11 cellular contexts compared by ENCODE assay signal in genomic region chr20:37294262-37294981, GRCh38. TPM values are rescaled to one million over a fixed set of nuclear protein-coding genes. Genes with fewer than 3 reads are reported as not detected.
DNase-seq lines count a peak whose midpoint lies in the region; FAIRE-seq and TF ChIP-seq lines count a peak whose summit lies in the region.
"Had no signal": no experiment of that assay in that cellular context is flagged by ENCODE, and none has a peak within 500 bp of the region (broad histone marks: within the 10 kb centered on the region; RNA-seq: fewer than 3 reads in every experiment).

No MANE protein-coding gene starts in this region.

- peaks cover under 1 to 56% (median 37%) of the 10 kb centered on the region in 11 experiments; a peak in 17 of 22 replicates for H4K20me1 ChIP-seq in BLaER1 treated with 17β-estradiol and CSF1 and Interleukin-3, amounts not matched to agents 10 nM and 100 nM
- peaks cover 2% of the 10 kb centered on the region for H4K20me1 ChIP-seq in endothelial cell of umbilical vein (replicated peaks; ENCODE audit: control insufficient read depth, extremely low read depth, insufficient read depth, low read length)

- peaks cover 31 to 85% (median 51%) of the 10 kb centered on the region in 10 experiments for H3K4me1 ChIP-seq in BLaER1 treated with 17β-estradiol and CSF1 and Interleukin-3, amounts not matched to agents 10 nM and 100 nM
- H3K4me1 ChIP-seq in endothelial cell of umbilical vein (ENCODE audit: control insufficient read depth, extremely low read depth, insufficient read depth, low read length), result peaks cover 39% of the 10 kb centered on the region

- peak overlapping the region in 6 of 11 experiments; percentile 19 to 78 (median 61); a peak in 11 of 22 replicates for H3K27ac ChIP-seq in BLaER1 treated with 17β-estradiol and CSF1 and Interleukin-3, amounts not matched to agents 10 nM and 100 nM
- peak overlapping the region; percentile 14 for H3K27ac ChIP-seq in endothelial cell of umbilical vein (ENCODE audit: insufficient read depth, low read depth, low read length)

- H2AFZ ChIP-seq in endothelial cell of umbilical vein (ENCODE audit: low read depth, low read length), result no peak overlapping the region

- H3K4me3 ChIP-seq in BLaER1 treated with 17β-estradiol and CSF1 and Interleukin-3, amounts not matched to agents 10 nM and 100 nM, result no peak overlapping the region
- H3K4me3 ChIP-seq in endothelial cell of umbilical vein (replicated peaks in 1 of 3; ENCODE audit: insufficient read depth in 1 of 3, low read depth in 1 of 3, low read length in 3 of 3), result no peak overlapping the region
- H3K4me3 ChIP-seq: pancreas had no signal

- no peaks in the 10 kb centered on the region for H3K27me3 Mint-ChIP-seq in osteocyte (ENCODE audit: unreplicated experiment)

- H3K9ac ChIP-seq in BLaER1 treated with 17β-estradiol and CSF1 and Interleukin-3, amounts not matched to agents 10 nM and 100 nM, result peak overlapping the region in 4 of 11 experiments; percentile 0 to 69 (median 32); a peak in 4 of 22 replicates
- no peak overlapping the region for H3K9ac ChIP-seq in endothelial cell of umbilical vein (replicated peaks; ENCODE audit: extremely low read depth, insufficient read depth, low read length)

- TF ChIP-seq POLR2A in endothelial cell of umbilical vein (IDR thresholded peaks at IDR 0.05; ENCODE audit: low read depth, low read length), result no peak

- H3K9me1 ChIP-seq in endothelial cell of umbilical vein (replicated peaks; ENCODE audit: control insufficient read depth, extremely low read depth, insufficient read depth, low read length), result no peaks in the 10 kb centered on the region

- intact Hi-C loops in endothelial cell of umbilical vein (cut with micrococcal nuclease), result no loop called here

- no peaks in the 10 kb centered on the region for H3K27me3 ChIP-seq in BLaER1 treated with 17β-estradiol and CSF1 and Interleukin-3, amounts not matched to agents 10 nM and 100 nM
- H3K27me3 ChIP-seq in endothelial cell of umbilical vein (ENCODE audit: control insufficient read depth in 2 of 2, insufficient read depth in 2 of 2, low read length in 2 of 2), result no peaks in the 10 kb centered on the region
- H3K27me3 ChIP-seq: pancreas had no signal

- H3K36me3 ChIP-seq in BLaER1 treated with 17β-estradiol and CSF1 and Interleukin-3, amounts not matched to agents 10 nM and 100 nM, result peaks cover 22 to 62% (median 53%) of the 10 kb centered on the region in 11 experiments; a peak in 21 of 22 replicates
- H3K36me3 ChIP-seq in endothelial cell of umbilical vein (ENCODE audit: control insufficient read depth in 2 of 2, extremely low read depth in 1 of 2, insufficient read depth in 2 of 2, low read length in 2 of 2), result no peaks in the 10 kb centered on the region

- BruUV-seq in endothelial cell of umbilical vein (replicated peaks; lab: Mats Ljungman, UMichigan), result TSS peak; percentile 19

- dilution Hi-C loops in endothelial cell of umbilical vein (cut with MboI; ENCODE audit: extremely low pct_ligation_motif_present, low sequenced_read_pairs), result no loop called here

- H3K27ac Mint-ChIP-seq in osteocyte (ENCODE audit: unreplicated experiment), result peak overlapping the region; percentile 69

- DNase-seq in NOMO-1 treated with DMSO at 0.1 percent for 48 hours (lab: John Stamatoyannopoulos, UW; ENCODE audit: unreplicated experiment) (peak; percentile 65), endothelial cell of umbilical vein (ENCODE audit: low read depth, low spot score) (no peak), osteocyte (ENCODE audit: extremely low spot score, unreplicated experiment) (no peak), GM20000 (ENCODE audit: low spot score) (no peak), GM10248 (ENCODE audit: extremely low spot score) (no peak), hepatic stellate cell (ENCODE audit: low spot score) (no peak), activated T-cell treated with anti-CD3 and anti-CD28 coated beads for 4 hours (no peak)
- DNase-seq: NCI-H1436, pancreas had no signal

- H3K79me2 ChIP-seq in endothelial cell of umbilical vein (ENCODE audit: control insufficient read depth, insufficient read depth, low read length), result peaks cover 64% of the 10 kb centered on the region

- POLR2A ChIA-PET in endothelial cell of umbilical vein (lab: Charles Lee) (no interaction called here), GM10248 (lab: Yijun Ruan, JAX) (interaction anchor here (1.0 kb wide), 1 partner anchor 11 kb away, joined by 3 read pairs; no protein-coding TSS in a partner anchor)

- H3K4me3 Mint-ChIP-seq in osteocyte (ENCODE audit: unreplicated experiment), result no peak overlapping the region

- H3K4me2 ChIP-seq in BLaER1 treated with 17β-estradiol and CSF1 and Interleukin-3, amounts not matched to agents 10 nM and 100 nM, result peak overlapping the region in 5 of 11 experiments; percentile 10 to 100 (median 58); a peak in 9 of 22 replicates
- peak overlapping the region; percentile 34 for H3K4me2 ChIP-seq in endothelial cell of umbilical vein (ENCODE audit: insufficient read depth, low read length)

- no peak for FAIRE-seq in endothelial cell of umbilical vein (lab: Jason Lieb, UNC)
- FAIRE-seq: pancreas had no signal

- peaks cover 0 to 26% (median 23%) of the 10 kb centered on the region in 11 experiments; a peak in 18 of 22 replicates for H3K9me3 ChIP-seq in BLaER1 treated with 17β-estradiol and CSF1 and Interleukin-3, amounts not matched to agents 10 nM and 100 nM (replicated peaks in 1 of 11)
- H3K9me3 ChIP-seq in endothelial cell of umbilical vein (replicated peaks; ENCODE audit: control insufficient read depth, insufficient read depth, low read length), result no peaks in the 10 kb centered on the region
- H3K9me3 ChIP-seq: pancreas had no signal

- TF ChIP-seq CTCF in endothelial cell of umbilical vein (IDR thresholded peaks at IDR 0.05; ENCODE audit: extremely low read depth in 1 of 2, insufficient read depth in 1 of 2, low read depth in 1 of 2, low read length in 2 of 2) (no peak), osteocyte (IDR thresholded peaks at IDR 0.05) (no peak), GM20000 (IDR thresholded peaks at IDR 0.05; ENCODE audit: extremely low read depth, missing control alignments) (no peak), GM10248 (IDR thresholded peaks at IDR 0.05; ENCODE audit: control extremely low read depth, extremely low read depth, low read depth, missing control alignments) (no peak)

- CTCF ChIA-PET in endothelial cell of umbilical vein (lab: Charles Lee) (interaction anchor here (0.6 to 1.4 kb wide), 5 partner anchors 18 to 89 kb away, joined by 3 to 4 read pairs (median 3); no protein-coding TSS in a partner anchor), GM10248 (lab: Yijun Ruan, JAX) (interaction anchor here (1.2 to 1.6 kb wide), 3 partner anchors 9 to 27 kb away, joined by 3 to 4 read pairs (median 3); no protein-coding TSS in a partner anchor)

- peaks cover 36% of the 10 kb centered on the region for H3K4me1 Mint-ChIP-seq in osteocyte (ENCODE audit: unreplicated experiment)

- H3K9me3 Mint-ChIP-seq in osteocyte (ENCODE audit: unreplicated experiment), result peaks cover 5% of the 10 kb centered on the region

- peaks cover 18% of the 10 kb centered on the region for H3K36me3 Mint-ChIP-seq in osteocyte (ENCODE audit: unreplicated experiment)

TF ChIP-seq in endothelial cell of umbilical vein, 7 proteins besides CTCF, POLR2A, EP300 and RAD21:
- TF ChIP-seq MAX (IDR thresholded peaks at IDR 0.05; ENCODE audit: insufficient read depth, insufficient read length), result no peak
- no peak for TF ChIP-seq POLR2AphosphoS5 (IDR thresholded peaks at IDR 0.05; ENCODE audit: insufficient read depth, low read depth, low read length)
- no peak for TF ChIP-seq GATA2 (IDR thresholded peaks at IDR 0.05; ENCODE audit: insufficient read depth, insufficient read length, low read depth, low read length)

RNA-seq across cellular contexts. Expression of gene MANBAL, which starts 5.0 kb away (rescaled TPM):
- total RNA-seq in endothelial cell of umbilical vein, result 32.3 and 34.6 TPM in 2 replicates
- polyA plus RNA-seq in endothelial cell of umbilical vein, result 104 and 115 TPM in 2 replicates
- 76.2 and 86.7 TPM in 2 replicates for polyA plus RNA-seq in endothelial cell of umbilical vein (2011; cell fraction: cytosol; rRNA removed)
- polyA plus RNA-seq in endothelial cell of umbilical vein (2011; cell fraction: nucleus; rRNA removed), result 35.4 and 39.9 TPM in 2 replicates
- 49.7 and 56.4 TPM in 2 replicates for polyA plus RNA-seq in endothelial cell of umbilical vein (2012)
- polyA minus RNA-seq in endothelial cell of umbilical vein, result 32.6 and 33.1 TPM in 2 replicates
- 25.5 TPM for polyA minus RNA-seq in endothelial cell of umbilical vein (2011; cell fraction: cytosol; rRNA and poly(A)+ RNA removed)
- polyA minus RNA-seq in endothelial cell of umbilical vein (2011; cell fraction: nucleus; rRNA and poly(A)+ RNA removed), result 7.4 and 9.4 TPM in 2 replicates
- total RNA-seq in osteocyte, result 45.5 and 45.8 TPM in 2 replicates

RNA-seq across cellular contexts. Expression of gene GHRH, which starts 32.8 kb away (rescaled TPM):
- total RNA-seq in endothelial cell of umbilical vein, result not detected in 2 replicates
- not detected in 2 replicates for polyA plus RNA-seq in endothelial cell of umbilical vein
- not detected in 2 replicates for polyA plus RNA-seq in endothelial cell of umbilical vein (2011; cell fraction: cytosol; rRNA removed)
- polyA plus RNA-seq in endothelial cell of umbilical vein (2011; cell fraction: nucleus; rRNA removed), result not detected in 2 replicates
- not detected in 2 replicates for polyA plus RNA-seq in endothelial cell of umbilical vein (2012)
- not detected in 2 replicates for polyA minus RNA-seq in endothelial cell of umbilical vein
- not detected for polyA minus RNA-seq in endothelial cell of umbilical vein (2011; cell fraction: cytosol; rRNA and poly(A)+ RNA removed)
- not detected in 2 replicates for polyA minus RNA-seq in endothelial cell of umbilical vein (2011; cell fraction: nucleus; rRNA and poly(A)+ RNA removed)
- not detected in 2 replicates for total RNA-seq in osteocyte
- total RNA-seq: pancreas; T-helper 2 cell treated with Interferon-gamma antibody and Interleukin-4, amounts not matched to agents 100 ng/mL and 5 ng/mL, for 36 hours had no signal

RNA-seq across cellular contexts. Expression of gene SRC, which starts 51.5 kb away (rescaled TPM):
- total RNA-seq in endothelial cell of umbilical vein (29.4 and 30.7 TPM in 2 replicates), osteocyte (30.1 and 32.5 TPM in 2 replicates)
- 22.6 and 22.8 TPM in 2 replicates for polyA plus RNA-seq in endothelial cell of umbilical vein
- polyA plus RNA-seq in endothelial cell of umbilical vein (2011; cell fraction: cytosol; rRNA removed), result 15.6 and 20.5 TPM in 2 replicates
- polyA plus RNA-seq in endothelial cell of umbilical vein (2011; cell fraction: nucleus; rRNA removed), result 61.8 and 62.6 TPM in 2 replicates
- 27.1 and 37.5 TPM in 2 replicates for polyA plus RNA-seq in endothelial cell of umbilical vein (2012)
- 24.8 and 33.1 TPM in 2 replicates for polyA minus RNA-seq in endothelial cell of umbilical vein
- polyA minus RNA-seq in endothelial cell of umbilical vein (2011; cell fraction: cytosol; rRNA and poly(A)+ RNA removed), result not detected
- polyA minus RNA-seq in endothelial cell of umbilical vein (2011; cell fraction: nucleus; rRNA and poly(A)+ RNA removed), result 36.5 and 36.6 TPM in 2 replicates
